ENCODE assay signal across 29 cellular contexts in the genomic region with DNA sequence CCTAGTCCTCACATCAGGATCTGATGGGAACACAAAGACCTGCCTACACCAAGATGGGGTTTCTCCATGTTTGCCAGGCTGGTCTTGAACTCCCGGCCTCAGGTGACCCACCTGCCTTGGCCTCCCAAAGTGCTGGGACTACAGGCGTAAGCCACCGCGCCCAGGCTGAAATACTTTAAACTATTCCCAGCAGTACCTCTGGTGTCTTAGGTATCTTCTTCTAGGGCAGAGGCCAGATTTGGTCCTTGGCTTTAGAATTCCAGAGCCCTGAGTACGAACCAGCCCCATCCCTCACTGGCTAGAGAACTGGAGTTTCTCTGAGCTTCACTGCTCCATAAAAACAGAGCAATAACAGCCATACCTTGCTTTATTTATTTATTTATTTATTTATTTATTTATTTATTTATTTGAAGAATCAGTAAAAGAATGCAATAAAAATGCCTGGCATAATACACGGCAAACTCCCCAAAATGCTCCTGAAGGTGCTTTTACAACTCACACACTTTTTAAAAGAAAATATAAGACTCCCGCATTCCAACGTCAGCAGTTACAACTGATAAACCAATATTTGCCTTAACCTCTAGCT.
"Had no signal": no experiment of that assay in that cellular context is flagged by ENCODE, and none has a peak within 500 bp of the region (broad histone marks: within the 10 kb centered on the region; RNA-seq: fewer than 3 reads in every experiment).

No MANE protein-coding gene starts in this region.

- H3K4me3 ChIP-seq: adrenal gland, body of pancreas, colonic mucosa, esophagus squamous epithelium, gastrocnemius medialis had no signal

- ATAC-seq: activated CD4-positive, alpha-beta T cell treated with anti-CD3 and anti-CD28 coated beads for 36 hours; activated CD8-positive, alpha-beta memory T cell treated with anti-CD3 and anti-CD28 coated beads, Interleukin-2, amount 10 ng/mL, durations not matched to agents 7 days and 5 days; activated CD8-positive, alpha-beta T cell treated with anti-CD3 and anti-CD28 coated beads, Interleukin-2, amount 10 ng/mL, durations not matched to agents 7 days and 5 days; activated naive CD8-positive, alpha-beta T cell treated with anti-CD3 and anti-CD28 coated beads, Interleukin-2, amount 50 U/mL, for 24 hours; body of pancreas; gastrocnemius medialis had no signal

- H3K4me3 Mint-ChIP-seq: activated CD4-positive, alpha-beta memory T cell treated with anti-CD3 and anti-CD28 coated beads for 36 hours; activated CD4-positive, alpha-beta T cell treated with anti-CD3 and anti-CD28 coated beads for 36 hours; activated CD4-positive, alpha-beta T cell treated with anti-CD3 and anti-CD28 coated beads, Interleukin-2, amount 10 ng/mL, durations not matched to agents 24 days and 14 days; activated CD8-positive, alpha-beta memory T cell treated with anti-CD3 and anti-CD28 coated beads, Interleukin-2, amount 10 ng/mL, durations not matched to agents 7 days and 5 days; activated CD8-positive, alpha-beta T cell treated with anti-CD3 and anti-CD28 coated beads, Interleukin-2, amount 10 ng/mL, durations not matched to agents 7 days and 5 days; activated naive CD4-positive, alpha-beta T cell treated with anti-CD3 and anti-CD28 coated beads for 36 hours; activated naive CD4-positive, alpha-beta T cell treated with anti-CD3 and anti-CD28 coated beads, Interleukin-2, amount 50 U/mL, for 24 hours; activated naive CD8-positive, alpha-beta T cell treated with anti-CD3 and anti-CD28 coated beads for 36 hours; activated naive CD8-positive, alpha-beta T cell treated with anti-CD3 and anti-CD28 coated beads, Interleukin-2, amount 50 U/mL, for 24 hours; activated T-helper 1 cell treated with anti-CD3 and anti-CD28 coated beads, Interleukin-12 subunit alpha, Interleukin-12 subunit beta, Interleukin-2, Interleukin-4 antibody, amounts not matched to agents 30 ng/mL and 10 ng/mL and 1 ng/mL, durations not matched to agents 14 hours and 24 hours and 36 hours had no signal

- H3K4me1 Mint-ChIP-seq: activated CD4-positive, alpha-beta T cell treated with anti-CD3 and anti-CD28 coated beads for 36 hours; activated CD4-positive, alpha-beta T cell treated with anti-CD3 and anti-CD28 coated beads, Interleukin-2, amount 10 ng/mL, durations not matched to agents 24 days and 14 days; activated CD8-positive, alpha-beta memory T cell treated with anti-CD3 and anti-CD28 coated beads, Interleukin-2, amount 10 ng/mL, durations not matched to agents 7 days and 5 days; activated naive CD4-positive, alpha-beta T cell treated with anti-CD3 and anti-CD28 coated beads, Interleukin-2, amount 50 U/mL, for 24 hours; activated naive CD8-positive, alpha-beta T cell treated with anti-CD3 and anti-CD28 coated beads for 36 hours; activated naive CD8-positive, alpha-beta T cell treated with anti-CD3 and anti-CD28 coated beads, Interleukin-2, amount 50 U/mL, for 24 hours had no signal

- H3K36me3 Mint-ChIP-seq: activated CD4-positive, alpha-beta memory T cell treated with anti-CD3 and anti-CD28 coated beads for 36 hours; activated CD8-positive, alpha-beta memory T cell treated with anti-CD3 and anti-CD28 coated beads, Interleukin-2, amount 10 ng/mL, durations not matched to agents 7 days and 5 days; activated naive CD4-positive, alpha-beta T cell treated with anti-CD3 and anti-CD28 coated beads, Interleukin-2, amount 50 U/mL, for 24 hours; activated naive CD8-positive, alpha-beta T cell treated with anti-CD3 and anti-CD28 coated beads for 36 hours had no signal

- DNase-seq: activated CD4-positive, alpha-beta memory T cell treated with anti-CD3 and anti-CD28 coated beads for 36 hours; activated CD4-positive, alpha-beta T cell treated with anti-CD3 and anti-CD28 coated beads for 36 hours; activated CD4-positive, alpha-beta T cell treated with anti-CD3 and anti-CD28 coated beads, Interleukin-2, amount 10 ng/mL, durations not matched to agents 24 days and 14 days; activated CD4-positive, CD25-positive, alpha-beta regulatory T cell; activated CD4-positive, CD25-positive, alpha-beta regulatory T cell treated with anti-CD3 and anti-CD28 coated beads, Interleukin-2, amount 50 U/mL, for 72 hours; activated CD8-positive, alpha-beta memory T cell treated with anti-CD3 and anti-CD28 coated beads, Interleukin-2, amount 10 ng/mL, durations not matched to agents 7 days and 5 days; activated CD8-positive, alpha-beta memory T cell treated with anti-CD3 and anti-CD28 coated beads, Interleukin-2, amount 50 U/mL, for 4 hours; activated CD8-positive, alpha-beta T cell treated with anti-CD3 and anti-CD28 coated beads, Interleukin-2, amount 10 ng/mL, durations not matched to agents 7 days and 5 days; activated effector memory CD4-positive, alpha-beta T cell treated with anti-CD3 and anti-CD28 coated beads, Interleukin-2, amount 50 U/mL, for 16 hours; activated naive CD4-positive, alpha-beta T cell treated with anti-CD3 and anti-CD28 coated beads for 36 hours; activated naive CD8-positive, alpha-beta T cell treated with anti-CD3 and anti-CD28 coated beads for 36 hours; activated naive CD8-positive, alpha-beta T cell treated with anti-CD3 and anti-CD28 coated beads, Interleukin-2, amount 50 U/mL, for 24 hours; activated T-cell treated with anti-CD3 and anti-CD28 coated beads, Interleukin-2, amount 50 U/mL, for 1 hour; activated T-cell treated with anti-CD3 and anti-CD28 coated beads, Interleukin-2, amount 50 U/mL, for 48 hours; adrenal gland; aorta; body of pancreas; colonic mucosa; effector CD8-positive, alpha-beta T cell; esophagus squamous epithelium; gastrocnemius medialis; glutamatergic neuron; T-helper 2 cell had no signal

- H3K9me3 Mint-ChIP-seq: activated CD4-positive, alpha-beta memory T cell treated with anti-CD3 and anti-CD28 coated beads for 36 hours; activated CD4-positive, alpha-beta T cell treated with anti-CD3 and anti-CD28 coated beads, Interleukin-2, amount 10 ng/mL, durations not matched to agents 24 days and 14 days; activated naive CD4-positive, alpha-beta T cell treated with anti-CD3 and anti-CD28 coated beads for 36 hours; activated naive CD4-positive, alpha-beta T cell treated with anti-CD3 and anti-CD28 coated beads, Interleukin-2, amount 50 U/mL, for 24 hours; activated naive CD8-positive, alpha-beta T cell treated with anti-CD3 and anti-CD28 coated beads for 36 hours; activated naive CD8-positive, alpha-beta T cell treated with anti-CD3 and anti-CD28 coated beads, Interleukin-2, amount 50 U/mL, for 24 hours; activated T-helper 1 cell treated with anti-CD3 and anti-CD28 coated beads, Interleukin-12 subunit alpha, Interleukin-12 subunit beta, Interleukin-2, Interleukin-4 antibody, amounts not matched to agents 30 ng/mL and 10 ng/mL and 1 ng/mL, durations not matched to agents 14 hours and 24 hours and 36 hours; activated T-helper 2 cell treated with anti-CD3 and anti-CD28 coated beads, Interferon-gamma antibody, Interleukin-2, Interleukin-4, amounts not matched to agents 10 μg/mL and 5 μg/mL and 100 μg/mL, durations not matched to agents 14 hours and 24 hours and 36 hours had no signal

- H3K27ac Mint-ChIP-seq: activated CD4-positive, alpha-beta memory T cell treated with anti-CD3 and anti-CD28 coated beads for 36 hours; activated CD4-positive, alpha-beta T cell treated with anti-CD3 and anti-CD28 coated beads for 36 hours; activated CD4-positive, alpha-beta T cell treated with anti-CD3 and anti-CD28 coated beads, Interleukin-2, amount 10 ng/mL, durations not matched to agents 24 days and 14 days; activated CD8-positive, alpha-beta memory T cell treated with anti-CD3 and anti-CD28 coated beads, Interleukin-2, amount 10 ng/mL, durations not matched to agents 7 days and 5 days; activated CD8-positive, alpha-beta T cell treated with anti-CD3 and anti-CD28 coated beads, Interleukin-2, amount 10 ng/mL, durations not matched to agents 7 days and 5 days; activated naive CD4-positive, alpha-beta T cell treated with anti-CD3 and anti-CD28 coated beads for 36 hours; activated naive CD4-positive, alpha-beta T cell treated with anti-CD3 and anti-CD28 coated beads, Interleukin-2, amount 50 U/mL, for 24 hours; activated naive CD8-positive, alpha-beta T cell treated with anti-CD3 and anti-CD28 coated beads for 36 hours; activated naive CD8-positive, alpha-beta T cell treated with anti-CD3 and anti-CD28 coated beads, Interleukin-2, amount 50 U/mL, for 24 hours; activated T-helper 1 cell treated with anti-CD3 and anti-CD28 coated beads, Interleukin-12 subunit alpha, Interleukin-12 subunit beta, Interleukin-2, Interleukin-4 antibody, amounts not matched to agents 30 ng/mL and 10 ng/mL and 1 ng/mL, durations not matched to agents 14 hours and 24 hours and 36 hours; activated T-helper 2 cell treated with anti-CD3 and anti-CD28 coated beads, Interferon-gamma antibody, Interleukin-2, Interleukin-4, amounts not matched to agents 10 μg/mL and 5 μg/mL and 100 μg/mL, durations not matched to agents 14 hours and 24 hours and 36 hours had no signal

- H3K27ac ChIP-seq: adrenal gland, body of pancreas, colonic mucosa, epithelial cell of prostate, esophagus squamous epithelium, gastrocnemius medialis had no signal

- H3K27me3 Mint-ChIP-seq: activated CD4-positive, alpha-beta memory T cell treated with anti-CD3 and anti-CD28 coated beads for 36 hours; activated CD8-positive, alpha-beta memory T cell treated with anti-CD3 and anti-CD28 coated beads, Interleukin-2, amount 10 ng/mL, durations not matched to agents 7 days and 5 days had no signal

- H3K36me3 ChIP-seq: adrenal gland, colonic mucosa, esophagus squamous epithelium, gastrocnemius medialis had no signal

- H3K9me3 ChIP-seq: adrenal gland, body of pancreas, colonic mucosa, esophagus squamous epithelium, gastrocnemius medialis had no signal

- H3K27me3 ChIP-seq: body of pancreas, colonic mucosa had no signal

- FAIRE-seq: endometrium, endothelial cell of umbilical vein had no signal

- H3K4me1 ChIP-seq: adrenal gland, body of pancreas, colonic mucosa, esophagus squamous epithelium, gastrocnemius medialis had no signal
